Comparison of ENCODE assay signal across 29 cellular contexts in the genomic region with DNA sequence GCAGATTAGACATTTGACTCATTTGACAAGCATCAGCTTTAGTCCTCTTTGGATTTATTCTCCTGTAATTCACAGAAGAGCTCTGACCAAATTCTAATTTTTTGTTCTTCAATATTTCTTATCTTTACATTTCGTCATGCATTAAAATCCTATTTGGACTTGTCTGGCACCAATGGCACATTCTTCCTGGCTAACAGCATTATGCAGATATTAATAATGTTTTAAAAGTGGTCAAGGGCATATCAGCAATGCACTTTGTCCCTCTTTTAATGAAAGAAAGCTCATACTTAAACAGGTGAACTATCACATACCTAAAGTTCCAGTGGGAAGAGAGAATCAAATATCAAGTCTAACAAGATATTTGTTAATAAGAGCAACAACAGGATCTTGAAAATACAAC.
"Had no signal": no experiment of that assay in that cellular context is flagged by ENCODE, and none has a peak within 500 bp of the region (broad histone marks: within the 10 kb centered on the region; RNA-seq: fewer than 3 reads in every experiment).

No MANE protein-coding gene starts in this region.

- H3K27ac Mint-ChIP-seq: natural killer cell; neural progenitor cell; progenitor cell of endocrine pancreas; stimulated activated effector memory CD8-positive, alpha-beta T cell treated with anti-CD3 and anti-CD28 coated beads, Interleukin-12 subunit alpha, Interleukin-12 subunit beta, amount 100 ng/mL, for 72 hours; stimulated activated naive B cell treated with anti-CD40 and anti-IgM and Interleukin-4, amounts not matched to agents 10 μg/mL and 1 μg/mL and 100 μg/mL, for 72 hours; stimulated activated naive CD8-positive, alpha-beta T cell treated with anti-CD3 and anti-CD28 coated beads, Interleukin-15, Interleukin-2, amounts not matched to agents 100 ng/mL and 50 ng/mL, for 24 hours had no signal

- H3K36me3 ChIP-seq: neural progenitor cell, ovary, right lobe of liver, sigmoid colon, stomach, thoracic aorta, thyroid gland, tibial nerve, upper lobe of left lung, vagina had no signal

- H3K4me3 Mint-ChIP-seq: natural killer cell; nephron; neural progenitor cell; stimulated activated effector memory CD8-positive, alpha-beta T cell treated with anti-CD3 and anti-CD28 coated beads, Interleukin-12 subunit alpha, Interleukin-12 subunit beta, amount 100 ng/mL, for 72 hours; stimulated activated naive B cell treated with anti-CD40 and anti-IgM and Interleukin-4, amounts not matched to agents 10 μg/mL and 1 μg/mL and 100 μg/mL, for 72 hours; stimulated activated naive CD8-positive, alpha-beta T cell treated with anti-CD3 and anti-CD28 coated beads, Interleukin-15, Interleukin-2, amounts not matched to agents 100 ng/mL and 50 ng/mL, for 24 hours had no signal

- H3K4me3 ChIP-seq: neural progenitor cell, ovary, psoas muscle, right lobe of liver, sigmoid colon, stomach, thoracic aorta, thyroid gland, tibial nerve, upper lobe of left lung, vagina had no signal

- H3K4me1 Mint-ChIP-seq: natural killer cell; nephron; stimulated activated effector memory CD8-positive, alpha-beta T cell treated with anti-CD3 and anti-CD28 coated beads, Interleukin-12 subunit alpha, Interleukin-12 subunit beta, amount 100 ng/mL, for 72 hours; stimulated activated naive B cell treated with anti-CD40 and anti-IgM and Interleukin-4, amounts not matched to agents 10 μg/mL and 1 μg/mL and 100 μg/mL, for 72 hours had no signal

- H3K27me3 ChIP-seq: neural progenitor cell, right lobe of liver, sigmoid colon, stomach, thyroid gland, tibial nerve, upper lobe of left lung, vagina had no signal

- H3K9ac ChIP-seq: neural progenitor cell, parathyroid adenoma had no signal

- ATAC-seq: natural killer cell; psoas muscle; right cardiac atrium; right lobe of liver; stimulated activated effector memory CD8-positive, alpha-beta T cell treated with anti-CD3 and anti-CD28 coated beads, Interleukin-12 subunit alpha, Interleukin-12 subunit beta, amount 100 ng/mL, for 72 hours; stimulated activated naive B cell treated with anti-CD40 and anti-IgM and Interleukin-4, amounts not matched to agents 10 μg/mL and 1 μg/mL and 100 μg/mL, for 72 hours had no signal

- H2AFZ ChIP-seq: neural progenitor cell, parathyroid adenoma had no signal

- DNase-seq: natural killer cell; occipital lobe; ovary; posterior cingulate gyrus; psoas muscle; right cardiac atrium; right lobe of liver; sigmoid colon; small intestine; stimulated activated CD4-positive, alpha-beta T cell treated with anti-CD3 and anti-CD28 coated beads, Interleukin-15, amount 100 ng/mL, for 24 hours; stimulated activated CD4-positive, alpha-beta T cell treated with anti-CD3 and anti-CD28 coated beads, Interleukin-2, amount 100 ng/mL, for 24 hours; stimulated activated CD4-positive, alpha-beta T cell treated with anti-CD3 and anti-CD28 coated beads, Interleukin-2, amount 100 ng/mL, for 48 hours; stimulated activated CD4-positive, alpha-beta T cell treated with anti-CD3 and anti-CD28 coated beads, Interleukin-4, amount 100 ng/mL, for 24 hours; stimulated activated naive B cell treated with anti-CD40 and anti-IgM and Interleukin-4, amounts not matched to agents 10 μg/mL and 1 μg/mL and 100 μg/mL, for 72 hours; stimulated activated naive CD4-positive, alpha-beta T cell treated with Interleukin-2 at 50 U/mL for 16 hours; stomach; thyroid gland; trophoblast cell; upper lobe of left lung had no signal

- H3K9me3 Mint-ChIP-seq: natural killer cell; nephron; neural progenitor cell; stimulated activated effector memory CD8-positive, alpha-beta T cell treated with anti-CD3 and anti-CD28 coated beads, Interleukin-12 subunit alpha, Interleukin-12 subunit beta, amount 100 ng/mL, for 72 hours; stimulated activated naive B cell treated with anti-CD40 and anti-IgM and Interleukin-4, amounts not matched to agents 10 μg/mL and 1 μg/mL and 100 μg/mL, for 72 hours; stimulated activated naive CD8-positive, alpha-beta T cell treated with anti-CD3 and anti-CD28 coated beads, Interleukin-15, Interleukin-2, amounts not matched to agents 100 ng/mL and 50 ng/mL, for 24 hours had no signal

- H3K27ac ChIP-seq: neural progenitor cell, ovary, parathyroid adenoma, psoas muscle, right lobe of liver, sigmoid colon, thoracic aorta, thyroid gland, tibial nerve, upper lobe of left lung, vagina had no signal

- H3K36me3 Mint-ChIP-seq: natural killer cell; neural progenitor cell; stimulated activated effector memory CD8-positive, alpha-beta T cell treated with anti-CD3 and anti-CD28 coated beads, Interleukin-12 subunit alpha, Interleukin-12 subunit beta, amount 100 ng/mL, for 72 hours; stimulated activated naive B cell treated with anti-CD40 and anti-IgM and Interleukin-4, amounts not matched to agents 10 μg/mL and 1 μg/mL and 100 μg/mL, for 72 hours had no signal

- H3K9me3 ChIP-seq: ovary, psoas muscle, right lobe of liver, sigmoid colon, stomach, thoracic aorta, thyroid gland, tibial nerve, upper lobe of left lung, vagina had no signal

- H3K79me2 ChIP-seq: parathyroid adenoma had no signal

- FAIRE-seq: small intestine, urothelium cell line had no signal

- H3K4me1 ChIP-seq: neural progenitor cell, parathyroid adenoma, psoas muscle, thyroid gland, tibial nerve, upper lobe of left lung, vagina had no signal

- H3K27me3 Mint-ChIP-seq: progenitor cell of endocrine pancreas; stimulated activated naive B cell treated with anti-CD40 and anti-IgM and Interleukin-4, amounts not matched to agents 10 μg/mL and 1 μg/mL and 100 μg/mL, for 72 hours; stimulated activated naive CD8-positive, alpha-beta T cell treated with anti-CD3 and anti-CD28 coated beads, Interleukin-15, Interleukin-2, amounts not matched to agents 100 ng/mL and 50 ng/mL, for 24 hours had no signal

- H3K4me2 ChIP-seq: neural progenitor cell had no signal
